28 cellular contexts compared by ENCODE assay signal in genomic region chr4:88078592-88078991, GRCh38.
"Had no signal": no experiment of that assay in that cellular context is flagged by ENCODE, and none has a peak within 500 bp of the region (broad histone marks: within the 10 kb centered on the region; RNA-seq: fewer than 3 reads in every experiment).

No MANE protein-coding gene starts in this region.

- H3K4me1 Mint-ChIP-seq: activated CD4-positive, alpha-beta T cell treated with anti-CD3 and anti-CD28 coated beads, Interleukin-2, amount 10 ng/mL, durations not matched to agents 7 days and 5 days; activated T-helper 17 cell treated with anti-CD3 and anti-CD28 coated beads, Interleukin-2, amount 50 U/mL, for 72 hours; naive B cell; stimulated activated memory B cell treated with anti-CD40 and anti-IgM and Interleukin-4, amounts not matched to agents 10 μg/mL and 1 μg/mL and 100 μg/mL, for 72 hours; stimulated activated naive CD8-positive, alpha-beta T cell treated with anti-CD3 and anti-CD28 coated beads, Interleukin-15, amount 100 ng/mL, for 72 hours had no signal

- H3K4me3 ChIP-seq: colonic mucosa, heart right ventricle, left ventricle myocardium inferior, lung, ovary, psoas muscle, smooth muscle cell, upper lobe of right lung had no signal

- H3K9me3 ChIP-seq: colonic mucosa, heart right ventricle, left ventricle myocardium inferior, ovary, psoas muscle, upper lobe of right lung had no signal

- H3K27ac Mint-ChIP-seq: activated CD4-positive, alpha-beta T cell treated with anti-CD3 and anti-CD28 coated beads, Interleukin-2, amount 10 ng/mL, durations not matched to agents 7 days and 5 days; activated CD8-positive, alpha-beta T cell treated with anti-CD3 and anti-CD28 coated beads for 36 hours; activated T-helper 17 cell treated with anti-CD3 and anti-CD28 coated beads, Interleukin-2, amount 50 U/mL, for 72 hours; naive B cell; stimulated activated memory B cell treated with anti-CD40 and anti-IgM and Interleukin-4, amounts not matched to agents 10 μg/mL and 1 μg/mL and 100 μg/mL, for 72 hours; stimulated activated naive CD8-positive, alpha-beta T cell treated with anti-CD3 and anti-CD28 coated beads, Interleukin-15, amount 100 ng/mL, for 72 hours had no signal

- H3K4me2 ChIP-seq: smooth muscle cell had no signal

- H3K27me3 Mint-ChIP-seq: activated CD4-positive, alpha-beta T cell treated with anti-CD3 and anti-CD28 coated beads, Interleukin-2, amount 10 ng/mL, durations not matched to agents 7 days and 5 days; activated CD8-positive, alpha-beta T cell treated with anti-CD3 and anti-CD28 coated beads for 36 hours; activated T-helper 17 cell treated with anti-CD3 and anti-CD28 coated beads, Interleukin-2, amount 50 U/mL, for 72 hours; naive B cell; stimulated activated memory B cell treated with anti-CD40 and anti-IgM and Interleukin-4, amounts not matched to agents 10 μg/mL and 1 μg/mL and 100 μg/mL, for 72 hours; stimulated activated naive CD8-positive, alpha-beta T cell treated with anti-CD3 and anti-CD28 coated beads, Interleukin-15, amount 100 ng/mL, for 72 hours had no signal

- H3K27me3 ChIP-seq: colonic mucosa, foreskin keratinocyte, heart right ventricle, ovary, upper lobe of right lung had no signal

- ATAC-seq: activated CD8-positive, alpha-beta T cell treated with anti-CD3 and anti-CD28 coated beads for 36 hours; activated T-cell treated with anti-CD3 and anti-CD28 coated beads, Interleukin-2, amount 50 U/mL, for 4 hours; activated T-helper 17 cell treated with anti-CD3 and anti-CD28 coated beads, Interleukin-2, amount 50 U/mL, for 72 hours; foreskin keratinocyte; psoas muscle; stimulated activated memory B cell treated with anti-CD40 and anti-IgM and Interleukin-4, amounts not matched to agents 10 μg/mL and 1 μg/mL and 100 μg/mL, for 72 hours; stimulated activated naive CD8-positive, alpha-beta T cell treated with anti-CD3 and anti-CD28 coated beads, Interleukin-15, amount 100 ng/mL, for 72 hours; upper lobe of right lung had no signal

- H3K36me3 ChIP-seq: colonic mucosa, ovary had no signal

- H3K27ac ChIP-seq: colonic mucosa, foreskin keratinocyte, heart right ventricle, left ventricle myocardium inferior, ovary, psoas muscle, upper lobe of right lung had no signal

- H3K4me3 Mint-ChIP-seq: activated CD4-positive, alpha-beta T cell treated with anti-CD3 and anti-CD28 coated beads, Interleukin-2, amount 10 ng/mL, durations not matched to agents 7 days and 5 days; activated CD8-positive, alpha-beta T cell treated with anti-CD3 and anti-CD28 coated beads for 36 hours; activated T-cell treated with anti-CD3 and anti-CD28 coated beads, Interleukin-2, amount 50 U/mL, for 4 hours; activated T-helper 17 cell treated with anti-CD3 and anti-CD28 coated beads, Interleukin-2, amount 50 U/mL, for 72 hours; naive B cell; stimulated activated memory B cell treated with anti-CD40 and anti-IgM and Interleukin-4, amounts not matched to agents 10 μg/mL and 1 μg/mL and 100 μg/mL, for 72 hours; stimulated activated naive CD8-positive, alpha-beta T cell treated with anti-CD3 and anti-CD28 coated beads, Interleukin-15, amount 100 ng/mL, for 72 hours had no signal

- H3K4me1 ChIP-seq: colonic mucosa, foreskin keratinocyte, heart right ventricle, left ventricle myocardium inferior, psoas muscle, upper lobe of right lung had no signal

- FAIRE-seq: islet of Langerhans had no signal

- DNase-seq: activated CD4-positive, alpha-beta T cell treated with anti-CD3 and anti-CD28 coated beads, Interleukin-2, amount 10 ng/mL, durations not matched to agents 7 days and 5 days; activated CD4-positive, CD25-positive, alpha-beta regulatory T cell treated with anti-CD3 and anti-CD28 coated beads, Interleukin-2, amount 50 U/mL, for 72 hours; activated CD8-positive, alpha-beta T cell treated with anti-CD3 and anti-CD28 coated beads for 36 hours; activated gamma-delta T cell treated with Interleukin-2 at 50 U/mL for 16 hours; activated naive CD4-positive, alpha-beta T cell treated with anti-CD3 and anti-CD28 coated beads, Interleukin-2, amount 50 U/mL, for 16 hours; activated T-cell treated with anti-CD3 and anti-CD28 coated beads, Interleukin-2, amount 50 U/mL, for 4 hours; amygdala; colonic mucosa; effector memory CD4-positive, alpha-beta T cell; erythroblast; heart right ventricle; left ventricle myocardium inferior; naive B cell; psoas muscle; stimulated activated CD4-positive, alpha-beta T cell treated with anti-CD3 and anti-CD28 coated beads, Interleukin-1b, Interleukin-23, amount 100 ng/mL, for 48 hours; stimulated activated CD4-positive, alpha-beta T cell treated with anti-CD3 and anti-CD28 coated beads, Interleukin-4, amount 100 ng/mL, for 4 hours; stimulated activated CD8-positive, alpha-beta memory T cell treated with anti-CD3 and anti-CD28 coated beads, Interleukin-4, amount 100 ng/mL, for 48 hours; stimulated activated naive CD8-positive, alpha-beta T cell treated with anti-CD3 and anti-CD28 coated beads, Interleukin-15, amount 100 ng/mL, for 72 hours; substantia nigra; T-helper 2 cell; upper lobe of right lung had no signal

- H3K9me3 Mint-ChIP-seq: activated CD4-positive, alpha-beta T cell treated with anti-CD3 and anti-CD28 coated beads, Interleukin-2, amount 10 ng/mL, durations not matched to agents 7 days and 5 days; activated CD8-positive, alpha-beta T cell treated with anti-CD3 and anti-CD28 coated beads for 36 hours; activated T-cell treated with anti-CD3 and anti-CD28 coated beads, Interleukin-2, amount 50 U/mL, for 4 hours; activated T-helper 17 cell treated with anti-CD3 and anti-CD28 coated beads, Interleukin-2, amount 50 U/mL, for 72 hours; naive B cell; stimulated activated memory B cell treated with anti-CD40 and anti-IgM and Interleukin-4, amounts not matched to agents 10 μg/mL and 1 μg/mL and 100 μg/mL, for 72 hours; stimulated activated naive CD8-positive, alpha-beta T cell treated with anti-CD3 and anti-CD28 coated beads, Interleukin-15, amount 100 ng/mL, for 72 hours had no signal
